Comparison of ENCODE assay signal across 1 cellular context in genomic region chr1:219900201-219900600, GRCh38.
TF ChIP-seq lines count a peak whose summit lies in the region.

No MANE protein-coding gene starts in this region.

TF ChIP-seq in H1, 55 proteins besides CTCF, POLR2A, EP300 and RAD21 (continued from another document):
- no peak for TF ChIP-seq NRF1 (IDR thresholded peaks at IDR 0.05; ENCODE audit: low read depth, low read length)
- TF ChIP-seq, protein P1, sequence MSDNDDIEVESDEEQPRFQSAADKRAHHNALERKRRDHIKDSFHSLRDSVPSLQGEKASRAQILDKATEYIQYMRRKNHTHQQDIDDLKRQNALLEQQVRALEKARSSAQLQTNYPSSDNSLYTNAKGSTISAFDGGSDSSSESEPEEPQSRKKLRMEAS (IDR thresholded peaks at IDR 0.05), result no peak
- TF ChIP-seq E2F6 (IDR thresholded peaks at IDR 0.05), result no peak
- TF ChIP-seq JUND (IDR thresholded peaks at IDR 0.05; ENCODE audit: low read length), result no peak
- no peak for TF ChIP-seq CTBP2 (IDR thresholded peaks at IDR 0.05; ENCODE audit: borderline replicate concordance, insufficient read depth, insufficient read length, low read length)
- no peak for TF ChIP-seq BRCA1 (IDR thresholded peaks at IDR 0.05; ENCODE audit: low read depth, low read length)
- TF ChIP-seq TBP (IDR thresholded peaks at IDR 0.05; ENCODE audit: low read depth, low read length), result no peak
- TF ChIP-seq CHD1 (IDR thresholded peaks at IDR 0.05; ENCODE audit: low read depth, low read length), result no peak
- TF ChIP-seq, protein P2, sequence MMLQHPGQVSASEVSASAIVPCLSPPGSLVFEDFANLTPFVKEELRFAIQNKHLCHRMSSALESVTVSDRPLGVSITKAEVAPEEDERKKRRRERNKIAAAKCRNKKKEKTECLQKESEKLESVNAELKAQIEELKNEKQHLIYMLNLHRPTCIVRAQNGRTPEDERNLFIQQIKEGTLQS (IDR thresholded peaks at IDR 0.05; ENCODE audit: insufficient read depth, low read depth, low read length), result no peak
- TF ChIP-seq ATF2 (IDR thresholded peaks at IDR 0.05; ENCODE audit: low read length), result no peak
- no peak for TF ChIP-seq CBX8 (IDR thresholded peaks at IDR 0.05; ENCODE audit: borderline replicate concordance, low read depth, low read length)
- TF ChIP-seq NANOG (IDR thresholded peaks at IDR 0.05; ENCODE audit: insufficient read depth, low read depth, low read length, poor library complexity, severe bottlenecking), result no peak
- TF ChIP-seq EGR1 (IDR thresholded peaks at IDR 0.05; ENCODE audit: borderline replicate concordance, low read depth, low read length), result no peak
- TF ChIP-seq SP1 (IDR thresholded peaks at IDR 0.05; ENCODE audit: low read depth, low read length), result no peak
- no peak for TF ChIP-seq KDM1A (IDR thresholded peaks at IDR 0.05; ENCODE audit: borderline replicate concordance, low read length)
